ENCODE assay signal across 19 cellular contexts in genomic region chr17:41189837-41190318, GRCh38. TPM values are rescaled to one million over a fixed set of nuclear protein-coding genes. Genes with fewer than 3 reads are reported as not detected.
"Had no signal": no experiment of that assay in that cellular context is flagged by ENCODE, and none has a peak within 500 bp of the region (broad histone marks: within the 10 kb centered on the region; RNA-seq: fewer than 3 reads in every experiment).

KRTAP9-1 (plus strand) TSS chr17:41189887; CDS start chr17:41189887, 0 bp downstream.

RNA-seq across cellular contexts. Expression of gene KRTAP9-1, which starts in this region (rescaled TPM):
- total RNA-seq: naive thymus-derived CD4-positive, alpha-beta T cell; natural killer cell; omental fat pad; osteocyte; pancreas; posterior vena cava; prostate gland; pulmonary artery endothelial cell; right atrium auricular region; sciatic nerve; smooth muscle cell; spleen; testis; transverse colon; upper lobe of right lung; urinary bladder; uterus had no signal
- polyA plus RNA-seq: naive thymus-derived CD4-positive, alpha-beta T cell; neural cell; pancreas; smooth muscle cell; spleen; thymus; urinary bladder had no signal
